8 cellular contexts compared by ENCODE assay signal in the genomic region with DNA sequence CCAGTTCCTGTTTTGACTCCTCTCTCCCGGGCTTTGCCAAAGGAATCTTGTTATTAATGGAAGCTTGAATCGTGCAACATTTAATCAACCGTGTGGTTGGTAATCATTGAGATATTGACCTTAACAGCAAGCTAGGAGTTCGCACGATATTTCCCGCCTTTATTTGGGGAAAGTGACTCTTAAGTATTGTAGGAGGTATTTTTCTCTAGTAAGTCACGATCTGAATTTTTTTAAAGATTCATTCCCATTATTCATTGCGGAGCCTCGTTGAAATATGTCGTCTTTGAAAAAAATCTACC. TPM values are rescaled to one million over a fixed set of nuclear protein-coding genes. Genes with fewer than 3 reads are reported as not detected.
DNase-seq lines count a peak whose midpoint lies in the region; ATAC-seq, FAIRE-seq and TF ChIP-seq lines count a peak whose summit lies in the region.

No MANE protein-coding gene starts in this region.

- peaks cover 6% of the 10 kb centered on the region for H3K27me3 Mint-ChIP-seq in T-helper 2 cell treated with Interferon-gamma antibody and Interleukin-4, amounts not matched to agents 5 μg/mL and 100 μg/mL, for 36 hours (ENCODE audit: low read depth)
- peaks cover 27% of the 10 kb centered on the region for H3K27me3 Mint-ChIP-seq in activated naive CD8-positive, alpha-beta T cell treated with anti-CD3 and anti-CD28 coated beads for 36 hours

- peak overlapping the region; percentile 97 for H3K4me3 Mint-ChIP-seq in T-helper 2 cell treated with Interferon-gamma antibody and Interleukin-4, amounts not matched to agents 5 μg/mL and 100 μg/mL, for 36 hours
- H3K4me3 Mint-ChIP-seq in activated naive CD8-positive, alpha-beta T cell treated with anti-CD3 and anti-CD28 coated beads for 36 hours = peak overlapping the region; percentile 96

- peaks cover 8% of the 10 kb centered on the region for H3K36me3 Mint-ChIP-seq in T-helper 2 cell treated with Interferon-gamma antibody and Interleukin-4, amounts not matched to agents 5 μg/mL and 100 μg/mL, for 36 hours (ENCODE audit: low read depth)
- peaks cover 26% of the 10 kb centered on the region for H3K36me3 Mint-ChIP-seq in activated naive CD8-positive, alpha-beta T cell treated with anti-CD3 and anti-CD28 coated beads for 36 hours

- no peak for TF ChIP-seq CTCF in kidney (IDR thresholded peaks at IDR 0.05; ENCODE audit: borderline replicate concordance, extremely low read depth, insufficient read depth)

- H3K4me1 Mint-ChIP-seq in T-helper 2 cell treated with Interferon-gamma antibody and Interleukin-4, amounts not matched to agents 5 μg/mL and 100 μg/mL, for 36 hours (ENCODE audit: low read depth) = peaks cover 17% of the 10 kb centered on the region
- H3K4me1 Mint-ChIP-seq in activated naive CD8-positive, alpha-beta T cell treated with anti-CD3 and anti-CD28 coated beads for 36 hours = peaks cover 30% of the 10 kb centered on the region

- peak overlapping the region in 1 of 2 donors; percentile 88 for H3K9ac ChIP-seq in kidney (ENCODE audit: low read length in 2 of 2)

- H3K4me3 ChIP-seq in kidney (ENCODE audit: low read length in 2 of 2) = peak overlapping the region; percentile 86 to 94

- DNase-seq in T-helper 2 cell treated with Interferon-gamma antibody and Interleukin-4, amounts not matched to agents 5 μg/mL and 100 μg/mL, for 36 hours (ENCODE audit: low spot score) = no peak
- DNase-seq in T-helper 2 cell (no peak), kidney (no peak), substantia nigra (lab: John Stamatoyannopoulos, UW) (no peak), NAMALWA (ENCODE audit: low spot score) (no peak)
- no peak for DNase-seq in activated naive CD8-positive, alpha-beta T cell treated with anti-CD3 and anti-CD28 coated beads for 36 hours

- intact Hi-C loops in kidney (cut with DNase I) = no loop called here

- H3K9me3 Mint-ChIP-seq in T-helper 2 cell treated with Interferon-gamma antibody and Interleukin-4, amounts not matched to agents 5 μg/mL and 100 μg/mL, for 36 hours = no peaks in the 10 kb centered on the region
- H3K9me3 Mint-ChIP-seq in activated naive CD8-positive, alpha-beta T cell treated with anti-CD3 and anti-CD28 coated beads for 36 hours = no peaks in the 10 kb centered on the region

- peaks cover 0 to 5% of the 10 kb centered on the region in 2 donors for H3K4me1 ChIP-seq in kidney (ENCODE audit: control insufficient read depth in 1 of 2, insufficient read depth in 1 of 2, low read depth in 1 of 2, low read length in 2 of 2)

- no peak for ATAC-seq in GM19395 (IDR thresholded peaks at IDR 0.05; ENCODE audit: unreplicated experiment)
- no peak for ATAC-seq in HG03521 (IDR thresholded peaks at IDR 0.05; ENCODE audit: unreplicated experiment)

- H3K27ac Mint-ChIP-seq in T-helper 2 cell treated with Interferon-gamma antibody and Interleukin-4, amounts not matched to agents 5 μg/mL and 100 μg/mL, for 36 hours = peak overlapping the region; percentile 99
- peak overlapping the region; percentile 99 for H3K27ac Mint-ChIP-seq in activated naive CD8-positive, alpha-beta T cell treated with anti-CD3 and anti-CD28 coated beads for 36 hours

- H3K27ac ChIP-seq in kidney (ENCODE audit: low read depth in 2 of 2, low read length in 2 of 2) (peak overlapping the region in 1 of 2 donors; percentile 68), substantia nigra (ENCODE audit: low read depth, low read length, poor library complexity, severe bottlenecking) (peak overlapping the region; percentile 72)

- H3K36me3 ChIP-seq in kidney (ENCODE audit: control insufficient read depth in 1 of 2, insufficient read depth in 2 of 2, low read length in 2 of 2) = no peaks in the 10 kb centered on the region

- H3K9me3 ChIP-seq in kidney (ENCODE audit: control insufficient read depth in 1 of 2, low read length in 2 of 2) = no peaks in the 10 kb centered on the region

- no peak for FAIRE-seq in kidney (lab: Jason Lieb, UNC)

RNA-seq across cellular contexts. Expression of a gene that starts 0.7 kb away (rescaled TPM):
- 10 to 100 TPM; 37.4 to 38.7 TPM for total RNA-seq in activated naive CD8-positive, alpha-beta T cell treated with anti-CD3 and anti-CD28 coated beads for 36 hours
- total RNA-seq in kidney = 17.9 TPM
- polyA plus RNA-seq in kidney (ENCODE audit: insufficient read depth, low read depth, low replicate concordance) = 12.3 TPM

RNA-seq across cellular contexts. Expression of a gene that starts 46.4 kb away (rescaled TPM):
- total RNA-seq in activated naive CD8-positive, alpha-beta T cell treated with anti-CD3 and anti-CD28 coated beads for 36 hours = 1 to 10 TPM; 2.0 to 2.9 TPM
- total RNA-seq in kidney = 4.4 TPM
- 1.8 TPM for polyA plus RNA-seq in kidney (ENCODE audit: insufficient read depth, low read depth, low replicate concordance)
